ENCODE assay signal across 24 cellular contexts in genomic region chr5:142876817-142877216, GRCh38.
"Had no signal": no experiment of that assay in that cellular context is flagged by ENCODE, and none has a peak within 500 bp of the region (broad histone marks: within the 10 kb centered on the region; RNA-seq: fewer than 3 reads in every experiment).

No MANE protein-coding gene starts in this region.

- H3K4me1 Mint-ChIP-seq: memory B cell; stimulated activated naive CD8-positive, alpha-beta T cell treated with anti-CD3 and anti-CD28 coated beads, Interleukin-15, amount 100 ng/mL, for 72 hours had no signal

- H3K27me3 ChIP-seq: dorsolateral prefrontal cortex, esophagus squamous epithelium, neural progenitor cell, pancreas, testis, transverse colon had no signal

- H3K27ac Mint-ChIP-seq: memory B cell; mesothelial cell of epicardium; neural progenitor cell; progenitor cell of endocrine pancreas; stimulated activated memory B cell treated with anti-CD40 and anti-IgM and Interleukin-4, amounts not matched to agents 10 μg/mL and 1 μg/mL and 100 μg/mL, for 72 hours; stimulated activated naive CD8-positive, alpha-beta T cell treated with anti-CD3 and anti-CD28 coated beads, Interleukin-15, amount 100 ng/mL, for 72 hours had no signal

- H3K27me3 Mint-ChIP-seq: memory B cell; progenitor cell of endocrine pancreas; stimulated activated memory B cell treated with anti-CD40 and anti-IgM and Interleukin-4, amounts not matched to agents 10 μg/mL and 1 μg/mL and 100 μg/mL, for 72 hours; stimulated activated naive CD8-positive, alpha-beta T cell treated with anti-CD3 and anti-CD28 coated beads, Interleukin-15, amount 100 ng/mL, for 72 hours had no signal

- H3K4me2 ChIP-seq: neural progenitor cell, smooth muscle cell had no signal

- DNase-seq: dorsolateral prefrontal cortex; effector CD8-positive, alpha-beta T cell; esophagus squamous epithelium; foreskin fibroblast; kidney; left cardiac atrium; left ventricle myocardium inferior; lower lobe of right lung; natural killer cell; pancreas; right cardiac atrium; stimulated activated CD4-positive, alpha-beta T cell treated with anti-CD3 and anti-CD28 coated beads, Interleukin-4, amount 100 ng/mL, for 1 hour; stimulated activated CD8-positive, alpha-beta memory T cell treated with anti-CD3 and anti-CD28 coated beads, Interleukin-4, amount 100 ng/mL, for 48 hours; stimulated activated naive CD8-positive, alpha-beta T cell treated with anti-CD3 and anti-CD28 coated beads, Interleukin-15, amount 100 ng/mL, for 72 hours; testis; transverse colon had no signal

- ATAC-seq: left cardiac atrium; lower lobe of right lung; natural killer cell; pancreas; right cardiac atrium; stimulated activated memory B cell treated with anti-CD40 and anti-IgM and Interleukin-4, amounts not matched to agents 10 μg/mL and 1 μg/mL and 100 μg/mL, for 72 hours; stimulated activated naive CD8-positive, alpha-beta T cell treated with anti-CD3 and anti-CD28 coated beads, Interleukin-15, amount 100 ng/mL, for 72 hours had no signal

- H3K4me3 ChIP-seq: coronary artery, dorsolateral prefrontal cortex, esophagus squamous epithelium, left ventricle myocardium inferior, lower lobe of right lung, neural progenitor cell, pancreas, smooth muscle cell, testis, transverse colon had no signal

- H3K9me3 Mint-ChIP-seq: memory B cell; mesothelial cell of epicardium; natural killer cell; neural progenitor cell; stimulated activated memory B cell treated with anti-CD40 and anti-IgM and Interleukin-4, amounts not matched to agents 10 μg/mL and 1 μg/mL and 100 μg/mL, for 72 hours; stimulated activated naive CD8-positive, alpha-beta T cell treated with anti-CD3 and anti-CD28 coated beads, Interleukin-15, amount 100 ng/mL, for 72 hours had no signal

- H3K9me3 ChIP-seq: esophagus squamous epithelium, left ventricle myocardium inferior, lower lobe of right lung, pancreas, testis, transverse colon had no signal

- H3K36me3 ChIP-seq: esophagus squamous epithelium, neural progenitor cell, pancreas, transverse colon had no signal

- H3K27ac ChIP-seq: coronary artery, dorsolateral prefrontal cortex, epithelial cell of prostate, esophagus squamous epithelium, lower lobe of right lung, neural progenitor cell, pancreas, testis, transverse colon had no signal

- H3K4me3 Mint-ChIP-seq: memory B cell; mesothelial cell of epicardium; natural killer cell; neural progenitor cell; stimulated activated memory B cell treated with anti-CD40 and anti-IgM and Interleukin-4, amounts not matched to agents 10 μg/mL and 1 μg/mL and 100 μg/mL, for 72 hours; stimulated activated naive CD8-positive, alpha-beta T cell treated with anti-CD3 and anti-CD28 coated beads, Interleukin-15, amount 100 ng/mL, for 72 hours had no signal

- H3K36me3 Mint-ChIP-seq: memory B cell; mesothelial cell of epicardium; natural killer cell; neural progenitor cell; stimulated activated memory B cell treated with anti-CD40 and anti-IgM and Interleukin-4, amounts not matched to agents 10 μg/mL and 1 μg/mL and 100 μg/mL, for 72 hours had no signal

- H2AFZ ChIP-seq: neural progenitor cell had no signal
